Comparison of ENCODE assay signal across 13 cellular contexts in the genomic region with DNA sequence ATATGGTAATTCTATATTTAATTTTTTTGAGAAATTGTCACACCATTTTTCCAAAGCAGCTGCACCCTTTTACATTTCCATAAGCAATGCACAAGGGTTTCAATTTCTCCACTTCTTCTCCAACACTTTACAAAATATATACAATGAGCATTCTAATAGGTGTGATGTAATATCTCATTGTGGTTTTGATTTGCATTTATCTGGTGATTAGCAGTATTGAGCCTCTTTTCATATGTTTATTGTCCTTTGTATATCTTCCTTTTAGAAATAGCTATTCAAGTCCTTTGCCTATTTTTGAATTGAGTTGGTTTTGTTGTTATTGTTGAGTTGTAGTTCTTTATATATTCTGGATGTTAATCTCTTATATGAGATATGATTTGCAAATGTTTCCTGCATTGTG.
"Had no signal": no experiment of that assay in that cellular context is flagged by ENCODE, and none has a peak within 500 bp of the region (broad histone marks: within the 10 kb centered on the region; RNA-seq: fewer than 3 reads in every experiment).

No MANE protein-coding gene starts in this region.

- H3K27me3 Mint-ChIP-seq: effector memory CD8-positive, alpha-beta T cell had no signal

- H3K4me3 ChIP-seq: lung, spleen, tibial artery had no signal

- H3K36me3 Mint-ChIP-seq: brain; mesothelial cell of epicardium; stimulated activated memory B cell treated with anti-CD40 and anti-IgM and Interleukin-4, amounts not matched to agents 10 μg/mL and 1 μg/mL and 100 μg/mL, for 72 hours had no signal

- H3K27me3 ChIP-seq: spleen, tibial artery had no signal

- H3K9me3 Mint-ChIP-seq: brain; effector memory CD8-positive, alpha-beta T cell; mesothelial cell of epicardium; stimulated activated memory B cell treated with anti-CD40 and anti-IgM and Interleukin-4, amounts not matched to agents 10 μg/mL and 1 μg/mL and 100 μg/mL, for 72 hours had no signal

- H3K4me3 Mint-ChIP-seq: brain; mesothelial cell of epicardium; stimulated activated memory B cell treated with anti-CD40 and anti-IgM and Interleukin-4, amounts not matched to agents 10 μg/mL and 1 μg/mL and 100 μg/mL, for 72 hours had no signal

- ATAC-seq: stimulated activated memory B cell treated with anti-CD40 and anti-IgM and Interleukin-4, amounts not matched to agents 10 μg/mL and 1 μg/mL and 100 μg/mL, for 72 hours had no signal

- H3K27ac Mint-ChIP-seq: brain; mesothelial cell of epicardium; stimulated activated memory B cell treated with anti-CD40 and anti-IgM and Interleukin-4, amounts not matched to agents 10 μg/mL and 1 μg/mL and 100 μg/mL, for 72 hours had no signal

- H3K4me1 ChIP-seq: tibial artery had no signal

- H3K4me1 Mint-ChIP-seq: brain had no signal

- DNase-seq: activated gamma-delta T cell, anterior cingulate cortex, caudate nucleus, glutamatergic neuron, occipital lobe, retina, spleen, tibial artery had no signal

- H3K36me3 ChIP-seq: spleen, tibial artery had no signal

- H3K9me3 ChIP-seq: spleen, tibial artery had no signal

- H3K27ac ChIP-seq: tibial artery had no signal
